25 cellular contexts compared by ENCODE assay signal in genomic region chr6:163198396-163198795, GRCh38.
"Had no signal": no experiment of that assay in that cellular context is flagged by ENCODE, and none has a peak within 500 bp of the region (broad histone marks: within the 10 kb centered on the region; RNA-seq: fewer than 3 reads in every experiment).

No MANE protein-coding gene starts in this region.

- H3K27me3 ChIP-seq: MG63, SJCRH30 had no signal

- H3K4me3 ChIP-seq: MG63, SJCRH30 had no signal

- H3K36me3 ChIP-seq: MG63, SJCRH30 had no signal

- H3K4me1 ChIP-seq: SJCRH30 had no signal

- ATAC-seq: HepG2, Panc1, PC-3, SK-N-SH treated with all-trans-retinoic acid at 6 μM for 48 hours had no signal

- DNase-seq: IMR-90, Karpas-422, KG1, MG63, NCI-H1092, NCI-H1105 treated with DMSO at 0.1 percent for 48 hours, NCI-H1417 treated with DMSO at 0.1 percent for 48 hours, NCI-H146, NCI-H1694 treated with DMSO at 0.1 percent for 48 hours, NCI-H1930, NCI-H2081, NCI-H2107, NCI-H2227 treated with DMSO at 0.1 percent for 48 hours, NCI-H446, NCI-H510A, NCI-H524 treated with DMSO at 0.1 percent for 48 hours, NCI-H69, NCI-H774, PC-3, SHP77, SJCRH30 had no signal

- H3K27ac ChIP-seq: RWPE1, SJCRH30 had no signal

- H3K9me3 ChIP-seq: MG63, SJCRH30 had no signal
